ENCODE assay signal across 1 cellular context in the genomic region with DNA sequence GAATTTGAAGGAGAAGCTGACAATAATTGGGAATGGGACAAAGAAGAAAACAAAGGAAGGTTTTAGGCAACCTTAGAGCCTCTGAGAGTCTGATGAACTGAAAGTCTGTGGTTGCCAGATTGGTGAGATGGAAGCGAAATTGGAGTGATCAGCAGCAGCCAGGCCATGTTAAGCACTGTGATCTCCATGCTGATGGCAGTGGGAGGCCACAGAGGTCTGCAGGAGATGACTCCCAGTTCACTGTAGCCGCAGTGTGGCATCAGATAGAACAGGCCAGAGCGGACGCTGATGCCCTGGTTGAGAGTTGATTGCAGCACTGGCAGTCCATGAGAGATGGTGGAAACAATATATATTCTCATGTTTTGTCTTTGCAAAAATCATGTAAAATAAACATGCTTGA.
TF ChIP-seq lines count a peak whose summit lies in the region.

No MANE protein-coding gene starts in this region.

TF ChIP-seq in GM23338, 12 proteins besides CTCF, POLR2A, EP300 and RAD21 (continued from another document):
- TF ChIP-seq, protein P1, sequence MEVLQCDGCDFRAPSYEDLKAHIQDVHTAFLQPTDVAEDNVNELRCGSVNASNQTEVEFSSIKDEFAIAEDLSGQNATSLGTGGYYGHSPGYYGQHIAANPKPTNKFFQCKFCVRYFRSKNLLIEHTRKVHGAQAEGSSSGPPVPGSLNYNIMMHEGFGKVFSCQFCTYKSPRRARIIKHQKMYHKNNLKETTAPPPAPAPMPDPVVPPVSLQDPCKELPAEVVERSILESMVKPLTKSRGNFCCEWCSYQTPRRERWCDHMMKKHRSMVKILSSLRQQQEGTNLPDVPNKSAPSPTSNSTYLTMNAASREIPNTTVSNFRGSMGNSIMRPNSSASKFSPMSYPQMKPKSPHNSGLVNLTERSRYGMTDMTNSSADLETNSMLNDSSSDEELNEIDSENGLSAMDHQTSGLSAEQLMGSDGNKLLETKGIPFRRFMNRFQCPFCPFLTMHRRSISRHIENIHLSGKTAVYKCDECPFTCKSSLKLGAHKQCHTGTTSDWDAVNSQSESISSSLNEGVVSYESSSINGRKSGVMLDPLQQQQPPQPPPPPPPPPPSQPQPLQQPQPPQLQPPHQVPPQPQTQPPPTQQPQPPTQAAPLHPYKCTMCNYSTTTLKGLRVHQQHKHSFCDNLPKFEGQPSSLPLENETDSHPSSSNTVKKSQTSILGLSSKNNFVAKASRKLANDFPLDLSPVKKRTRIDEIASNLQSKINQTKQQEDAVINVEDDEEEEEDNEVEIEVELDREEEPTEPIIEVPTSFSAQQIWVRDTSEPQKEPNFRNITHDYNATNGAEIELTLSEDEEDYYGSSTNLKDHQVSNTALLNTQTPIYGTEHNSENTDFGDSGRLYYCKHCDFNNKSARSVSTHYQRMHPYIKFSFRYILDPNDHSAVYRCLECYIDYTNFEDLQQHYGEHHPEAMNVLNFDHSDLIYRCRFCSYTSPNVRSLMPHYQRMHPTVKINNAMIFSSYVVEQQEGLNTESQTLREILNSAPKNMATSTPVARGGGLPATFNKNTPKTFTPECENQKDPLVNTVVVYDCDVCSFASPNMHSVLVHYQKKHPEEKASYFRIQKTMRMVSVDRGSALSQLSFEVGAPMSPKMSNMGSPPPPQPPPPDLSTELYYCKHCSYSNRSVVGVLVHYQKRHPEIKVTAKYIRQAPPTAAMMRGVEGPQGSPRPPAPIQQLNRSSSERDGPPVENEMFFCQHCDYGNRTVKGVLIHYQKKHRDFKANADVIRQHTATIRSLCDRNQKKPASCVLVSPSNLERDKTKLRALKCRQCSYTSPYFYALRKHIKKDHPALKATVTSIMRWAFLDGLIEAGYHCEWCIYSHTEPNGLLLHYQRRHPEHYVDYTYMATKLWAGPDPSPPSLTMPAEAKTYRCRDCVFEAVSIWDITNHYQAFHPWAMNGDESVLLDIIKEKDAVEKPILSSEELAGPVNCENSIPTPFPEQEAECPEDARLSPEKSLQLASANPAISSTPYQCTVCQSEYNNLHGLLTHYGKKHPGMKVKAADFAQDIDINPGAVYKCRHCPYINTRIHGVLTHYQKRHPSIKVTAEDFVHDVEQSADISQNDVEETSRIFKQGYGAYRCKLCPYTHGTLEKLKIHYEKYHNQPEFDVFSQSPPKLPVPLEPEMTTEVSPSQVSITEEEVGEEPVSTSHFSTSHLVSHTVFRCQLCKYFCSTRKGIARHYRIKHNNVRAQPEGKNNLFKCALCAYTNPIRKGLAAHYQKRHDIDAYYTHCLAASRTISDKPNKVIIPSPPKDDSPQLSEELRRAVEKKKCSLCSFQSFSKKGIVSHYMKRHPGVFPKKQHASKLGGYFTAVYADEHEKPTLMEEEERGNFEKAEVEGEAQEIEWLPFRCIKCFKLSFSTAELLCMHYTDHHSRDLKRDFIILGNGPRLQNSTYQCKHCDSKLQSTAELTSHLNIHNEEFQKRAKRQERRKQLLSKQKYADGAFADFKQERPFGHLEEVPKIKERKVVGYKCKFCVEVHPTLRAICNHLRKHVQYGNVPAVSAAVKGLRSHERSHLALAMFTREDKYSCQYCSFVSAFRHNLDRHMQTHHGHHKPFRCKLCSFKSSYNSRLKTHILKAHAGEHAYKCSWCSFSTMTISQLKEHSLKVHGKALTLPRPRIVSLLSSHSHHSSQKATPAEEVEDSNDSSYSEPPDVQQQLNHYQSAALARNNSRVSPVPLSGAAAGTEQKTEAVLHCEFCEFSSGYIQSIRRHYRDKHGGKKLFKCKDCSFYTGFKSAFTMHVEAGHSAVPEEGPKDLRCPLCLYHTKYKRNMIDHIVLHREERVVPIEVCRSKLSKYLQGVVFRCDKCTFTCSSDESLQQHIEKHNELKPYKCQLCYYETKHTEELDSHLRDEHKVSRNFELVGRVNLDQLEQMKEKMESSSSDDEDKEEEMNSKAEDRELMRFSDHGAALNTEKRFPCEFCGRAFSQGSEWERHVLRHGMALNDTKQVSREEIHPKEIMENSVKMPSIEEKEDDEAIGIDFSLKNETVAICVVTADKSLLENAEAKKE (CRISPR knock-in tag; IDR thresholded peaks at IDR 0.05): no peak
